ENCODE assay signal across 8 cellular contexts in the genomic region with DNA sequence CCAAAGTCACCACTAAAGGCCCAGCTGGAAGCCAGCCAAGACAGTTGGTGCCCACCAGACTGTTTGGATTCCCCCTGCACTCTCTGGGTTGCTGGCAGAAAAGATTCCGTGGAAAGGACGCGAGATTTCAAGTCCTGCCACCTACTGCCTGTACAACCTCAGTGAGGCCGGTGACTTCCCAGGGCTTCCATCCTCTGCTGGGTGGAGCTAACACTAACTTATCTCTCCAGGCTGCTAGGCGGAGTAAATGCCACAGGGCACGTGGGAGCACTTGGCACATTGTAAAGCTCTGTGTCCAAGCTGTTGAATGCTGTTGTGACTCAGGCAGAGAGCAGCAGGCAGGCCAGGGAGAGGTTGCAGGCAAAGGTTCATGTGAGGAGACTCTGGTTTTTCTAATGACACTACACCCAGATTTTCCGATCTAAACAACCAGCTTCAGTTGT. TPM values are rescaled to one million over a fixed set of nuclear protein-coding genes. Genes with fewer than 3 reads are reported as not detected.
DNase-seq lines count a peak whose midpoint lies in the region; ATAC-seq and TF ChIP-seq lines count a peak whose summit lies in the region.

No MANE protein-coding gene starts in this region.

- no peak for TF ChIP-seq CTCF in mucosa of descending colon (IDR thresholded peaks at IDR 0.05)

- peak; percentile 96 for DNase-seq in EH (ENCODE audit: low read depth)
- DNase-seq in NCI-H510A (lab: John Stamatoyannopoulos, UW) = peak; percentile 86
- DNase-seq in dermis microvascular lymphatic vessel endothelial cell (ENCODE audit: low read depth in 2 of 2) = peak; percentile 87 to 88
- DNase-seq in mucosa of descending colon = peak; percentile 85 to 89 (median 89)
- DNase-seq in hippocampal formation (lab: John Stamatoyannopoulos, UW) = no peak
- no peak for DNase-seq in activated CD8-positive, alpha-beta memory T cell treated with anti-CD3 and anti-CD28 coated beads for 24 hours

- no peaks in the 10 kb centered on the region for H3K36me3 ChIP-seq in mucosa of descending colon (ENCODE audit: low read depth)

- no peak overlapping the region for H3K4me3 ChIP-seq in mucosa of descending colon

- peaks cover 27% of the 10 kb centered on the region for H3K4me1 ChIP-seq in mucosa of descending colon (ENCODE audit: low read depth)

- H3K9me3 ChIP-seq in mucosa of descending colon = no peaks in the 10 kb centered on the region

- ATAC-seq in mucosa of descending colon = peak; percentile 93
- ATAC-seq in GM18858 (IDR thresholded peaks at IDR 0.05; ENCODE audit: unreplicated experiment) = no peak
- no peak for ATAC-seq in GM18868 (IDR thresholded peaks at IDR 0.05; ENCODE audit: unreplicated experiment)

- intact Hi-C loops in mucosa of descending colon (cut with DNase I, micrococcal nuclease) = no loop called here

RNA-seq across cellular contexts. Expression of a gene that starts 50.9 kb away (rescaled TPM):
- total RNA-seq in dermis microvascular lymphatic vessel endothelial cell (1.8 and 4.8 TPM in 2 replicates), mucosa of descending colon (10 to 100 TPM in 1 of 3 donors, 1 to 10 TPM in 2; 3.8 to 91.6 (median 6.6) TPM)

Comparison
In these comparisons a context has a peak if more than half of its experiments do, and no peak if none do; other contexts are left out.
1. DNase-seq: peak in EH (single experiment), NCI-H510A (single experiment), dermis microvascular lymphatic vessel endothelial cell (2 of 2) and mucosa of descending colon (3 of 3); none in hippocampal formation (0 of 2) and activated CD8-positive, alpha-beta memory T cell treated with anti-CD3 and anti-CD28 coated beads for 24 hours (single experiment).